Comparison of ENCODE assay signal across 28 cellular contexts in the genomic region with DNA sequence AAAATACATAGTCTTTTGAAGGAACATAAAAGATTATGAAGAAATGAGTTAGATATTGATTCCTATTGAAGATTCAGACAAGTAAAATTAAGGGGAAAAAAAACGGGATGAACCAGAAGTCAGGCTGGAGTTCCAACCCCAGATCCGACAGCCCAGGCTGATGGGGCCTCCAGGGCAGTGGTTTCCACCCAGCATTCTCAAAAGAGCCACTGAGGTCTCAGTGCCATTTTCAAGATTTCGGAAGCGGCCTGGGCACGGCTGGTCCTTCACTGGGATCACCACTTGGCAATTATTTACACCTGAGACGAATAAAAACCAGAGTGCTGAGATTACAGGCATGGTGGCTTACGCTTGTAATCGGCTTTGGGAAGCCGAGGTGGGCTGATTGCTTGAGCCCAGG.
"Had no signal": no experiment of that assay in that cellular context is flagged by ENCODE, and none has a peak within 500 bp of the region (broad histone marks: within the 10 kb centered on the region; RNA-seq: fewer than 3 reads in every experiment).

No MANE protein-coding gene starts in this region.

- H3K36me3 ChIP-seq: colonic mucosa, esophagus muscularis mucosa, esophagus squamous epithelium, gastrocnemius medialis, gastroesophageal sphincter, heart left ventricle, heart right ventricle had no signal

- FAIRE-seq: endometrium, endothelial cell of umbilical vein, frontal cortex had no signal

- H3K9me3 ChIP-seq: colonic mucosa, esophagus muscularis mucosa, esophagus squamous epithelium, gastrocnemius medialis, gastroesophageal sphincter, heart left ventricle, heart right ventricle had no signal

- H3K27ac ChIP-seq: colonic mucosa, coronary artery, epithelial cell of prostate, esophagus muscularis mucosa, esophagus squamous epithelium, foreskin keratinocyte, gastroesophageal sphincter, heart left ventricle, heart right ventricle, hepatocyte had no signal

- ATAC-seq: effector memory CD8-positive, alpha-beta T cell; esophagus mucosa; foreskin keratinocyte; gastroesophageal sphincter; heart left ventricle; heart right ventricle had no signal

- H3K27me3 ChIP-seq: colonic mucosa, dorsolateral prefrontal cortex, esophagus muscularis mucosa, esophagus squamous epithelium, gastrocnemius medialis, gastroesophageal sphincter, heart left ventricle, heart right ventricle, hepatocyte had no signal

- H3K4me3 ChIP-seq: colonic mucosa, coronary artery, dorsolateral prefrontal cortex, esophagus muscularis mucosa, esophagus squamous epithelium, gastrocnemius medialis, gastroesophageal sphincter, heart left ventricle, heart right ventricle, hepatocyte had no signal

- DNase-seq: colonic mucosa; cortex of kidney; dermis blood vessel endothelial cell; dorsolateral prefrontal cortex; effector CD4-positive, alpha-beta T cell; effector CD8-positive, alpha-beta T cell; effector memory CD4-positive, alpha-beta T cell; effector memory CD8-positive, alpha-beta T cell; endodermal cell; erythroblast; esophagus squamous epithelium; foreskin fibroblast; foreskin keratinocyte; foreskin melanocyte; gastrocnemius medialis; glutamatergic neuron; head of caudate nucleus; heart right ventricle had no signal
